29 cellular contexts compared by ENCODE assay signal in genomic region chrX:124863303-124863702, GRCh38.
DNase-seq lines count a peak whose midpoint lies in the region; ATAC-seq, FAIRE-seq and TF ChIP-seq lines count a peak whose summit lies in the region.
"Had no signal": no experiment of that assay in that cellular context is flagged by ENCODE, and none has a peak within 500 bp of the region (broad histone marks: within the 10 kb centered on the region; RNA-seq: fewer than 3 reads in every experiment).

No MANE protein-coding gene starts in this region.

- H3K27me3 ChIP-seq in H7 (ENCODE audit: control insufficient read depth, insufficient read depth, low read length) = no peaks in the 10 kb centered on the region
- H3K27me3 ChIP-seq in GM12878 (replicated peaks in 1 of 2; ENCODE audit: control insufficient read depth in 2 of 2, insufficient read depth in 2 of 2, low read length in 1 of 2) = no peaks in the 10 kb centered on the region
- H3K27me3 ChIP-seq in neural progenitor cell = no peaks in the 10 kb centered on the region
- H3K27me3 ChIP-seq in gastroesophageal sphincter = no peaks in the 10 kb centered on the region
- H3K27me3 ChIP-seq: sigmoid colon, tibial artery, vagina had no signal

- RAD21 ChIA-PET in GM12878 (lab: Charles Lee; ENCODE audit: unreplicated experiment) = no interaction called here

- H3K27ac ChIP-seq in GM12878 (ENCODE audit: control insufficient read depth, insufficient read depth) = no peak overlapping the region
- H3K27ac ChIP-seq in neural progenitor cell = no peak overlapping the region
- H3K27ac ChIP-seq in gastroesophageal sphincter = no peak overlapping the region
- H3K27ac ChIP-seq: coronary artery, left ventricle myocardium inferior, prostate gland, sigmoid colon, SK-N-MC, tibial artery, vagina had no signal

- TF ChIP-seq RAD21 in GM12878 (IDR thresholded peaks at IDR 0.05; ENCODE audit: insufficient read depth, low read depth, low read length) = no peak

- TF ChIP-seq EP300 in GM12878 (IDR thresholded peaks at IDR 0.05; ENCODE audit: borderline replicate concordance in 1 of 2, control insufficient read depth in 1 of 2, low read depth in 2 of 2, low read length in 2 of 2) (no peak), gastroesophageal sphincter (IDR thresholded peaks at IDR 0.05) (no peak)

- TF ChIP-seq CTCF in GM12878 (IDR thresholded peaks at IDR 0.05 in 2 of 3, conservative IDR thresholded peaks at IDR 0.05 in 1 of 3; ENCODE audit: control insufficient read depth in 2 of 3, extremely low read depth in 1 of 3, insufficient read depth in 1 of 3, low read depth in 3 of 3, low read length in 3 of 3) (peak in 2 of 3 experiments; percentile 22 to 23; a peak in 1 of 6 replicates), neural progenitor cell (IDR thresholded peaks at IDR 0.05) (peak; percentile 36), gastroesophageal sphincter (IDR thresholded peaks at IDR 0.05) (no peak)

- H3K9me3 Mint-ChIP-seq in neural progenitor cell = peaks cover 6% of the 10 kb centered on the region
- H3K9me3 Mint-ChIP-seq: activated naive CD8-positive, alpha-beta T cell treated with anti-CD3 and anti-CD28 coated beads, Interleukin-2, amount 50 U/mL, for 24 hours had no signal

- SMC1A ChIA-PET in GM12878 (lab: Charles Lee; ENCODE audit: uncharacterized antibody, unreplicated experiment) = no interaction called here

- no peaks in the 10 kb centered on the region for H3K36me3 Mint-ChIP-seq in neural progenitor cell

- H3K79me2 ChIP-seq in GM12878 (ENCODE audit: control insufficient read depth, insufficient read depth, low read length) (no peaks in the 10 kb centered on the region), neural progenitor cell (ENCODE audit: low read depth) (no peaks in the 10 kb centered on the region)

- H3K36me3 ChIP-seq in H7 (replicated peaks; ENCODE audit: control insufficient read depth, insufficient read depth, low read length) (no peaks in the 10 kb centered on the region), GM12878 (ENCODE audit: control insufficient read depth in 2 of 2, insufficient read depth in 2 of 2, low read length in 1 of 2) (no peaks in the 10 kb centered on the region), neural progenitor cell (no peaks in the 10 kb centered on the region), gastroesophageal sphincter (no peaks in the 10 kb centered on the region)
- H3K36me3 ChIP-seq: left ventricle myocardium inferior, prostate gland, sigmoid colon, tibial artery, vagina had no signal

- DNase-seq in H7 (peak; percentile 2), NCI-H69 (lab: John Stamatoyannopoulos, UW) (peak; percentile 9), GM12878 (ENCODE audit: low read depth, low spot score) (no peak), neural progenitor cell (ENCODE audit: low spot score) (peak; percentile 5), KG1 (lab: John Stamatoyannopoulos, UW) (no peak)
- no peak for DNase-seq in stimulated activated CD4-positive, alpha-beta T cell treated with anti-CD3 and anti-CD28 coated beads, Interleukin-4, amount 100 ng/mL, for 1 hour
- DNase-seq: activated CD4-positive, alpha-beta T cell treated with anti-CD3 and anti-CD28 coated beads, Interleukin-2, amount 50 U/mL, for 4 hours; activated naive CD4-positive, alpha-beta T cell; activated naive CD8-positive, alpha-beta T cell treated with anti-CD3 and anti-CD28 coated beads, Interleukin-2, amount 50 U/mL, for 24 hours; activated T-cell treated with anti-CD3 and anti-CD28 coated beads, Interleukin-2, amount 50 U/mL, for 48 hours; caudate nucleus; DMS 273 treated with DMSO at 0.1 percent for 48 hours; effector CD8-positive, alpha-beta T cell; KBM-7; left ventricle myocardium inferior; mesenchymal stem cell; NCI-H1417 treated with DMSO at 0.1 percent for 48 hours; NCI-H2029 treated with DMSO at 0.1 percent for 48 hours; NCI-H748 treated with DMSO at 0.1 percent for 48 hours; sigmoid colon; stimulated activated CD4-positive, alpha-beta T cell treated with anti-CD3 and anti-CD28 coated beads, Interleukin-4, amount 100 ng/mL, for 4 hours; tibial artery had no signal

- no peak overlapping the region for H3K4me3 Mint-ChIP-seq in neural progenitor cell
- H3K4me3 Mint-ChIP-seq: activated naive CD8-positive, alpha-beta T cell treated with anti-CD3 and anti-CD28 coated beads, Interleukin-2, amount 50 U/mL, for 24 hours had no signal

- H2AFZ ChIP-seq in GM12878 (ENCODE audit: control insufficient read depth, low read depth, low read length) (no peak overlapping the region), neural progenitor cell (replicated peaks) (no peak overlapping the region)

- H3K9me3 ChIP-seq in GM12878 (replicated peaks; ENCODE audit: control insufficient read depth, insufficient read depth, low read length) = no peaks in the 10 kb centered on the region
- H3K9me3 ChIP-seq in neural progenitor cell (ENCODE audit: low read depth) = peaks cover 10% of the 10 kb centered on the region
- no peaks in the 10 kb centered on the region for H3K9me3 ChIP-seq in gastroesophageal sphincter
- H3K9me3 ChIP-seq: prostate gland, sigmoid colon, vagina had no signal

- 15% methylated on average over 5 of the region's 5 CpGs for WGBS in GM12878 (ENCODE audit: insufficient coverage, insufficient replicate concordance, low lambda C conversion rate, missing lambda C conversion rate)
- WGBS in gastroesophageal sphincter (ENCODE audit: low coverage in 1 of 2), 2 donors = 66 to 92% methylated on average over 2 to 3 of the region's 5 CpGs

- BruUV-seq in GM12878 (replicated peaks; lab: Mats Ljungman, UMichigan) = no TSS peak

- TF ChIP-seq POLR2A in GM12878 (IDR thresholded peaks at IDR 0.05; ENCODE audit: low read depth, low read length) (no peak), gastroesophageal sphincter (IDR thresholded peaks at IDR 0.05) (no peak)

- FAIRE-seq in GM12878 (lab: Jason Lieb, UNC) = no peak
- FAIRE-seq: HTR-8/SVneo, keratinocyte had no signal

- H3K4me1 ChIP-seq in GM12878 (ENCODE audit: control insufficient read depth, insufficient read depth, low read length) (no peaks in the 10 kb centered on the region), neural progenitor cell (no peaks in the 10 kb centered on the region), gastroesophageal sphincter (no peaks in the 10 kb centered on the region)
- H3K4me1 ChIP-seq: left ventricle myocardium inferior, prostate gland, sigmoid colon, tibial artery, vagina had no signal

- intact Hi-C loops in GM12878 (cut with micrococcal nuclease; ENCODE audit: unreplicated experiment) = no loop called here

- H3K4me1 Mint-ChIP-seq in neural progenitor cell = no peaks in the 10 kb centered on the region
- H3K4me1 Mint-ChIP-seq: activated naive CD8-positive, alpha-beta T cell treated with anti-CD3 and anti-CD28 coated beads, Interleukin-2, amount 50 U/mL, for 24 hours had no signal

- H3K4me3 ChIP-seq in H7 (ENCODE audit: insufficient read depth, low read depth, low read length) (no peak overlapping the region), GM12878 (no peak overlapping the region), neural progenitor cell (no peak overlapping the region), gastroesophageal sphincter (no peak overlapping the region)
- H3K4me3 ChIP-seq: coronary artery, left ventricle myocardium inferior, prostate gland, sigmoid colon, SK-N-MC, tibial artery, vagina had no signal

- H3K27ac Mint-ChIP-seq in neural progenitor cell = no peak overlapping the region
- H3K27ac Mint-ChIP-seq: activated naive CD8-positive, alpha-beta T cell treated with anti-CD3 and anti-CD28 coated beads, Interleukin-2, amount 50 U/mL, for 24 hours had no signal

- CTCF ChIA-PET in GM12878 (lab: Yijun Ruan, JAX) = no interaction called here

- H3K4me2 ChIP-seq in GM12878 (ENCODE audit: control insufficient read depth, insufficient read depth) (no peak overlapping the region), neural progenitor cell (no peak overlapping the region)

- ATAC-seq in GM12878 = peak; percentile 59
- ATAC-seq in gastroesophageal sphincter = no peak
- ATAC-seq: activated naive CD8-positive, alpha-beta T cell treated with anti-CD3 and anti-CD28 coated beads, Interleukin-2, amount 50 U/mL, for 24 hours had no signal

- no peaks in the 10 kb centered on the region for H3F3A ChIP-seq in neural progenitor cell (ENCODE audit: low read depth)

- H4K20me1 ChIP-seq in GM12878 (ENCODE audit: control insufficient read depth, insufficient read depth) (no peaks in the 10 kb centered on the region), neural progenitor cell (ENCODE audit: low read depth) (no peaks in the 10 kb centered on the region)

- POLR2A ChIA-PET in GM12878 (lab: Charles Lee) = interaction anchor here (0.6 kb wide), 1 partner anchor 125 kb away, joined by 3 read pairs; no protein-coding TSS in a partner anchor

- in situ Hi-C loops in GM12878 (cut with MboI) = no loop called here

- no peaks in the 10 kb centered on the region for H3K27me3 Mint-ChIP-seq in neural progenitor cell (ENCODE audit: insufficient read depth, low read depth)

- H3K9ac ChIP-seq in GM12878 (ENCODE audit: control insufficient read depth, insufficient read depth, low read length) (no peak overlapping the region), neural progenitor cell (no peak overlapping the region)

TF ChIP-seq in GM12878, 131 proteins besides CTCF, POLR2A, EP300 and RAD21 (continues in another document):
- no peak for TF ChIP-seq FOS (IDR thresholded peaks at IDR 0.05; ENCODE audit: borderline replicate concordance, extremely low read depth, insufficient read length)
- TF ChIP-seq RFX5 (IDR thresholded peaks at IDR 0.05; ENCODE audit: low read depth, low read length) = no peak
- no peak for TF ChIP-seq JUNB (IDR thresholded peaks at IDR 0.05)
- TF ChIP-seq STAT1 (conservative IDR thresholded peaks at IDR 0.05) = no peak
- TF ChIP-seq, protein P1, sequence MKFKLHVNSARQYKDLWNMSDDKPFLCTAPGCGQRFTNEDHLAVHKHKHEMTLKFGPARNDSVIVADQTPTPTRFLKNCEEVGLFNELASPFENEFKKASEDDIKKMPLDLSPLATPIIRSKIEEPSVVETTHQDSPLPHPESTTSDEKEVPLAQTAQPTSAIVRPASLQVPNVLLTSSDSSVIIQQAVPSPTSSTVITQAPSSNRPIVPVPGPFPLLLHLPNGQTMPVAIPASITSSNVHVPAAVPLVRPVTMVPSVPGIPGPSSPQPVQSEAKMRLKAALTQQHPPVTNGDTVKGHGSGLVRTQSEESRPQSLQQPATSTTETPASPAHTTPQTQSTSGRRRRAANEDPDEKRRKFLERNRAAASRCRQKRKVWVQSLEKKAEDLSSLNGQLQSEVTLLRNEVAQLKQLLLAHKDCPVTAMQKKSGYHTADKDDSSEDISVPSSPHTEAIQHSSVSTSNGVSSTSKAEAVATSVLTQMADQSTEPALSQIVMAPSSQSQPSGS (IDR thresholded peaks at IDR 0.05; ENCODE audit: low read length) = no peak
- TF ChIP-seq, protein P2, sequence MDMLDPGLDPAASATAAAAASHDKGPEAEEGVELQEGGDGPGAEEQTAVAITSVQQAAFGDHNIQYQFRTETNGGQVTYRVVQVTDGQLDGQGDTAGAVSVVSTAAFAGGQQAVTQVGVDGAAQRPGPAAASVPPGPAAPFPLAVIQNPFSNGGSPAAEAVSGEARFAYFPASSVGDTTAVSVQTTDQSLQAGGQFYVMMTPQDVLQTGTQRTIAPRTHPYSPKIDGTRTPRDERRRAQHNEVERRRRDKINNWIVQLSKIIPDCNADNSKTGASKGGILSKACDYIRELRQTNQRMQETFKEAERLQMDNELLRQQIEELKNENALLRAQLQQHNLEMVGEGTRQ (IDR thresholded peaks at IDR 0.05; ENCODE audit: borderline replicate concordance, low read depth, low read length) = no peak
- TF ChIP-seq ZNF24 (IDR thresholded peaks at IDR 0.05) = no peak

Comparison
In these comparisons a context has a peak if more than half of its experiments do, and no peak if none do; other contexts are left out.
1. DNase-seq: peak in H7 (single experiment), NCI-H69 (single experiment) and neural progenitor cell (single experiment); none in GM12878 (single experiment), stimulated activated CD4-positive, alpha-beta T cell treated with anti-CD3 and anti-CD28 coated beads, Interleukin-4, amount 100 ng/mL, for 1 hour (single experiment) and KG1 (single experiment).
2. CTCF ChIP-seq: peak in GM12878 (2 of 3) and neural progenitor cell (single experiment); none in gastroesophageal sphincter (0 of 4).